Comparison of ENCODE assay signal across 12 cellular contexts in the genomic region with DNA sequence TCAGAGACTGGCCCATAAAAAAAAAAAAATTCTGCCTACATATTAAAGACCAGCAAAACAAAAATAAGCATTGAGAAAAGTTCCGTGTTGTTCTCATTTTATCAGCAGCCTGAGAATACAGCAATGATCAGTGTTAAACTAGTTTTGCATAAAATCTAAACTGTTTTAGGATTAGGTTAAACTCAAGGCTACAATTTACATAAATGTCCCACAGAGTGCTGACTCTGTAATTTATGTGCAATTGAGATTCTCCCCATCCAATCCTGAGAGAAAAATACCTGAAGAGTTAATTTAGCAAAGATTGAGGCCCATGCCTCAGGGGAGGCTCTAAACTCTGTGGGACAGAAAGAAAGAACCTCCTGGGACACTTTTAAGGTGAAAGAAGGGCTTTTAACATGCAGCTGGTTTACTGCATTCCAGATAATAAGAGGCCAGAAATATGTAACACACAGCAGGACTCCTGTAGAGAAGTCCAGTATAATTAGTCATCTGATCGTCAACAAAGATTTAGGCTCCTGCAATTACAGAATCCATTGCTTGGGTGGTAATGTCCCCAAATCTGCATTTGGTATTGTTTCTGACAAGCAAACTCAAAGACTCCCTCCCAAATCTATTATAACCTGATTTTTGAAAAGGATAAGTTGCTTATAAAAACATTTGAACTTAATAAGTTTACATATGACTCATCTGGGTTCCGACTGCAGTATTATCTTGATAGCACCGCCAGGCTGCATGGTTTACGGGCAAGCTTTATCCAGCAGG.
DNase-seq lines count a peak whose midpoint lies in the region; ATAC-seq and TF ChIP-seq lines count a peak whose summit lies in the region.
"Had no signal": no experiment of that assay in that cellular context is flagged by ENCODE, and none has a peak within 500 bp of the region (broad histone marks: within the 10 kb centered on the region; RNA-seq: fewer than 3 reads in every experiment).

No MANE protein-coding gene starts in this region.

- POLR2A ChIA-PET in CD4-positive, alpha-beta T cell (lab: Charles Lee) = interaction anchor here (1.2 kb wide), 1 partner anchor 15 kb away, joined by 4 read pairs; no protein-coding TSS in a partner anchor

- H3K36me3 Mint-ChIP-seq in CD4-positive, alpha-beta T cell (ENCODE audit: low read depth) = no peaks in the 10 kb centered on the region
- H3K36me3 Mint-ChIP-seq: activated naive CD8-positive, alpha-beta T cell had no signal

- no peaks in the 10 kb centered on the region for H3K27me3 ChIP-seq in right atrium auricular region
- no peaks in the 10 kb centered on the region for H3K27me3 ChIP-seq in CD4-positive, alpha-beta T cell (ENCODE audit: control insufficient read depth, insufficient read depth, low read length)

- H3K4me3 Mint-ChIP-seq in CD4-positive, alpha-beta T cell = no peak overlapping the region
- H3K4me3 Mint-ChIP-seq: activated CD8-positive, alpha-beta T cell treated with anti-CD3 and anti-CD28 coated beads for 36 hours; activated naive CD8-positive, alpha-beta T cell had no signal

- H3K4me3 ChIP-seq in HFF-Myc (replicated peaks; ENCODE audit: low read depth, low read length) (no peak overlapping the region), right atrium auricular region (no peak overlapping the region)

- H3K27ac ChIP-seq in right atrium auricular region = no peak overlapping the region
- H3K27ac ChIP-seq in CD4-positive, alpha-beta T cell (ENCODE audit: low read depth, low read length) = no peak overlapping the region

- no peak for TF ChIP-seq CTCF in HFF-Myc (IDR thresholded peaks at IDR 0.05; ENCODE audit: low read depth, low read length, missing control alignments)
- TF ChIP-seq CTCF in right atrium auricular region (IDR thresholded peaks at IDR 0.05) = no peak
- no peak for TF ChIP-seq CTCF in CD4-positive, alpha-beta T cell (IDR thresholded peaks at IDR 0.05)

- intact Hi-C loops in CD4-positive, alpha-beta T cell (cut with DNase I, micrococcal nuclease) = loop anchor here in 1 of 2 experiments (5.0 to 10.0 kb wide), 4 partner anchors 182 to 895 kb away; no protein-coding TSS in a partner anchor

- no peak overlapping the region for H3K27ac Mint-ChIP-seq in CD4-positive, alpha-beta T cell
- H3K27ac Mint-ChIP-seq: activated CD8-positive, alpha-beta T cell treated with anti-CD3 and anti-CD28 coated beads for 36 hours; activated naive CD8-positive, alpha-beta T cell had no signal

- DNase-seq in A172 (ENCODE audit: low spot score) (peak; percentile 73), HFF-Myc (ENCODE audit: extremely low read depth, low read depth) (peak; percentile 30), islet precursor cell (peak; percentile 64), right atrium auricular region (ENCODE audit: low spot score) (no peak)
- no peak for DNase-seq in effector CD4-positive, alpha-beta T cell
- DNase-seq in CD4-positive, alpha-beta T cell = no peak
- DNase-seq: activated CD8-positive, alpha-beta T cell treated with anti-CD3 and anti-CD28 coated beads for 36 hours; H7; NCI-H526 treated with DMSO at 0.1 percent for 48 hours had no signal

- H3K4me1 ChIP-seq in right atrium auricular region = no peaks in the 10 kb centered on the region

- no peaks in the 10 kb centered on the region for H3K9me3 Mint-ChIP-seq in CD4-positive, alpha-beta T cell
- H3K9me3 Mint-ChIP-seq: activated CD8-positive, alpha-beta T cell treated with anti-CD3 and anti-CD28 coated beads for 36 hours had no signal

- ATAC-seq in SK-N-SH treated with all-trans-retinoic acid at 6 μM for 48 hours (peak; percentile 94), HG03432 (IDR thresholded peaks at IDR 0.05; ENCODE audit: unreplicated experiment) (no peak)
- no peak for ATAC-seq in CD4-positive, alpha-beta T cell (ENCODE audit: poor library complexity)
- ATAC-seq: activated CD8-positive, alpha-beta T cell treated with anti-CD3 and anti-CD28 coated beads for 36 hours had no signal

- no peaks in the 10 kb centered on the region for H3K27me3 Mint-ChIP-seq in CD4-positive, alpha-beta T cell
- H3K27me3 Mint-ChIP-seq: activated CD8-positive, alpha-beta T cell treated with anti-CD3 and anti-CD28 coated beads for 36 hours; activated naive CD8-positive, alpha-beta T cell had no signal

- CTCF ChIA-PET in CD4-positive, alpha-beta T cell (lab: Charles Lee) = no interaction called here

- H3K4me1 Mint-ChIP-seq in CD4-positive, alpha-beta T cell (ENCODE audit: low read depth) = peaks cover 14% of the 10 kb centered on the region

- H3K36me3 ChIP-seq in right atrium auricular region = no peaks in the 10 kb centered on the region

- H3K9me3 ChIP-seq in right atrium auricular region = no peaks in the 10 kb centered on the region
- no peaks in the 10 kb centered on the region for H3K9me3 ChIP-seq in CD4-positive, alpha-beta T cell (ENCODE audit: control insufficient read depth, low read length)

TF ChIP-seq in SK-N-SH treated with all-trans-retinoic acid at 6 μM for 48 hours, 23 proteins besides CTCF, POLR2A, EP300 and RAD21 (continues in another document):
- TF ChIP-seq RARB (CRISPR knock-in tag; IDR thresholded peaks at IDR 0.05) (no peak), TSHZ2 (CRISPR knock-in tag; IDR thresholded peaks at IDR 0.05) (0 out of 2 replicates have a peak, but pooled peaks have one; percentile 29), ZC3H10 (CRISPR knock-in tag; IDR thresholded peaks at IDR 0.05) (no peak), PATZ1 (CRISPR knock-in tag; IDR thresholded peaks at IDR 0.05; ENCODE audit: borderline replicate concordance) (no peak), ESRRG (CRISPR knock-in tag; IDR thresholded peaks at IDR 0.05) (0 out of 2 replicates have a peak, but pooled peaks have one; percentile 14), ZFP3 (CRISPR knock-in tag; IDR thresholded peaks at IDR 0.05) (0 out of 2 replicates have a peak, but pooled peaks have one; percentile 23), PPARA (CRISPR knock-in tag; IDR thresholded peaks at IDR 0.05; ENCODE audit: borderline replicate concordance) (no peak), ZNF70 (CRISPR knock-in tag; IDR thresholded peaks at IDR 0.05) (no peak), ZFP30 (CRISPR knock-in tag; IDR thresholded peaks at IDR 0.05) (no peak), ARNTL (CRISPR knock-in tag; IDR thresholded peaks at IDR 0.05; ENCODE audit: borderline replicate concordance, low read depth) (no peak), GLIS3 (CRISPR knock-in tag; IDR thresholded peaks at IDR 0.05) (no peak), SNAI2 (CRISPR knock-in tag; IDR thresholded peaks at IDR 0.05) (0 out of 2 replicates have a peak, but pooled peaks have one; percentile 32), ZNF565 (CRISPR knock-in tag; conservative IDR thresholded peaks at IDR 0.05; ENCODE audit: low read depth) (no peak), BACH2 (CRISPR knock-in tag; IDR thresholded peaks at IDR 0.05; ENCODE audit: borderline replicate concordance) (no peak), ZNF8 (CRISPR knock-in tag; IDR thresholded peaks at IDR 0.05) (no peak)
- TF ChIP-seq, protein P1, sequence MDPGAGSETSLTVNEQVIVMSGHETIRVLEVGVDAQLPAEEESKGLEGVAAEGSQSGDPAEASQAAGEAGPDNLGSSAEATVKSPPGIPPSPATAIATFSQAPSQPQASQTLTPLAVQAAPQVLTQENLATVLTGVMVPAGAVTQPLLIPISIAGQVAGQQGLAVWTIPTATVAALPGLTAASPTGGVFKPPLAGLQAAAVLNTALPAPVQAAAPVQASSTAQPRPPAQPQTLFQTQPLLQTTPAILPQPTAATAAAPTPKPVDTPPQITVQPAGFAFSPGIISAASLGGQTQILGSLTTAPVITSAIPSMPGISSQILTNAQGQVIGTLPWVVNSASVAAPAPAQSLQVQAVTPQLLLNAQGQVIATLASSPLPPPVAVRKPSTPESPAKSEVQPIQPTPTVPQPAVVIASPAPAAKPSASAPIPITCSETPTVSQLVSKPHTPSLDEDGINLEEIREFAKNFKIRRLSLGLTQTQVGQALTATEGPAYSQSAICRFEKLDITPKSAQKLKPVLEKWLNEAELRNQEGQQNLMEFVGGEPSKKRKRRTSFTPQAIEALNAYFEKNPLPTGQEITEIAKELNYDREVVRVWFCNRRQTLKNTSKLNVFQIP (CRISPR knock-in tag; IDR thresholded peaks at IDR 0.05; ENCODE audit: borderline replicate concordance, low read depth) = no peak

Comparison
In these comparisons a context has a peak if more than half of its experiments do, and no peak if none do; other contexts are left out.
1. DNase-seq: peak in A172 (single experiment), HFF-Myc (single experiment) and islet precursor cell (single experiment); none in effector CD4-positive, alpha-beta T cell (single experiment), right atrium auricular region (single experiment) and CD4-positive, alpha-beta T cell (0 of 10).